In the genomic region with DNA sequence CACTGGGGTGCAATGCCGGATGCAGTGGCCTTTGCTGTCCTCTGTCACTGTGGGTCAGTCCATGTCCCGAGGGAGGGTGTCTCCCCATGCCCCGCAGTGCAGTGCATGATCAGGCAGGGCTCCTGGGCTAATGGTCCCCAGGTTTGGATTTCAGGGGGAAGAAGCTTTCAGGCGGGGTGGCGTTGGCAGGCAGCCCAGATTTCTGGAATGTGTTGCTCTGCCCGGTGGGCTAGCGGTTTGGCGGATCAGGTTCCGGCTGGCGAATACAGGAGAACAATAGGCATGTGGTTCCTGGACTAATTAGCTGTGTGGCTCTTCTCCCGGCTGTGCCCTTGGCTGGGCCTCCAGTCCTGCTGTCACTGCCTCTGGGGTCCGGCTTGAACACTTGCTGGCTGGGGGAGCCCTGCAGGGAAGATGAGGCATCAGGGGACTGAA, we compare ENCODE assay signal across 1 cellular context.
TF ChIP-seq lines count a peak whose summit lies in the region.

No MANE protein-coding gene starts in this region.

TF ChIP-seq in HEK293, 187 proteins besides CTCF, POLR2A, EP300 and RAD21 (continued from another document):
- TF ChIP-seq, protein P1, sequence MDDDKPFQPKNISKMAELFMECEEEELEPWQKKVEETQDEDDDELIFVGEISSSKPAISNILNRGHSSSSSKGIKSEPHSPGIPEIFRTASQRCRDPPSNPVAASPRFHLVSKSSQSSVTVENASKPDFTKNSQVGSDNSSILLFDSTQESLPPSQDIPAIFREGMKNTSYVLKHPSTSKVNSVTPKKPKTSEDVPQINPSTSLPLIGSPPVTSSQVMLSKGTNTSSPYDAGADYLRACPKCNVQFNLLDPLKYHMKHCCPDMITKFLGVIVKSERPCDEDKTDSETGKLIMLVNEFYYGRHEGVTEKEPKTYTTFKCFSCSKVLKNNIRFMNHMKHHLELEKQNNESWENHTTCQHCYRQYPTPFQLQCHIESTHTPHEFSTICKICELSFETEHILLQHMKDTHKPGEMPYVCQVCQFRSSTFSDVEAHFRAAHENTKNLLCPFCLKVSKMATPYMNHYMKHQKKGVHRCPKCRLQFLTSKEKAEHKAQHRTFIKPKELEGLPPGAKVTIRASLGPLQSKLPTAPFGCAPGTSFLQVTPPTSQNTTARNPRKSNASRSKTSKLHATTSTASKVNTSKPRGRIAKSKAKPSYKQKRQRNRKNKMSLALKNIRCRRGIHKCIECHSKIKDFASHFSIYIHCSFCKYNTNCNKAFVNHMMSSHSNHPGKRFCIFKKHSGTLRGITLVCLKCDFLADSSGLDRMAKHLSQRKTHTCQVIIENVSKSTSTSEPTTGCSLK (tag by site-specific recombination; IDR thresholded peaks at IDR 0.05) = no peak
- TF ChIP-seq ZNF324 (tag by site-specific recombination; IDR thresholded peaks at IDR 0.05) = no peak
- TF ChIP-seq ZNF292 (tag by site-specific recombination; IDR thresholded peaks at IDR 0.05; ENCODE audit: borderline replicate concordance, low read depth) = no peak
- no peak for TF ChIP-seq SCRT1 (tag by site-specific recombination; IDR thresholded peaks at IDR 0.05; ENCODE audit: borderline replicate concordance)
- TF ChIP-seq, protein P2, sequence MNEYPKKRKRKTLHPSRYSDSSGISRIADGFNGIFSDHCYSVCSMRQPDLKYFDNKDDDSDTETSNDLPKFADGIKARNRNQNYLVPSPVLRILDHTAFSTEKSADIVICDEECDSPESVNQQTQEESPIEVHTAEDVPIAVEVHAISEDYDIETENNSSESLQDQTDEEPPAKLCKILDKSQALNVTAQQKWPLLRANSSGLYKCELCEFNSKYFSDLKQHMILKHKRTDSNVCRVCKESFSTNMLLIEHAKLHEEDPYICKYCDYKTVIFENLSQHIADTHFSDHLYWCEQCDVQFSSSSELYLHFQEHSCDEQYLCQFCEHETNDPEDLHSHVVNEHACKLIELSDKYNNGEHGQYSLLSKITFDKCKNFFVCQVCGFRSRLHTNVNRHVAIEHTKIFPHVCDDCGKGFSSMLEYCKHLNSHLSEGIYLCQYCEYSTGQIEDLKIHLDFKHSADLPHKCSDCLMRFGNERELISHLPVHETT (tag by site-specific recombination; IDR thresholded peaks at IDR 0.05) = no peak
- no peak for TF ChIP-seq MYNN (tag by site-specific recombination; IDR thresholded peaks at IDR 0.05; ENCODE audit: borderline replicate concordance)
- no peak for TF ChIP-seq ZNF747 (tag by site-specific recombination; IDR thresholded peaks at IDR 0.05)
- no peak for TF ChIP-seq ZNF266 (tag by site-specific recombination; IDR thresholded peaks at IDR 0.05; ENCODE audit: low read depth)
- 0 out of 2 replicates have a peak, but pooled peaks have one; percentile 41 for TF ChIP-seq ZEB2 (tag by site-specific recombination; IDR thresholded peaks at IDR 0.05)
- TF ChIP-seq ZNF571 (tag by site-specific recombination; IDR thresholded peaks at IDR 0.05) = no peak
- TF ChIP-seq ZNF843 (tag by site-specific recombination; IDR thresholded peaks at IDR 0.05) = peak; percentile 61; the same call in 1 of the 2 replicates
- no peak for TF ChIP-seq ZBTB1 (tag by site-specific recombination; IDR thresholded peaks at IDR 0.05)
- TF ChIP-seq, protein P3, sequence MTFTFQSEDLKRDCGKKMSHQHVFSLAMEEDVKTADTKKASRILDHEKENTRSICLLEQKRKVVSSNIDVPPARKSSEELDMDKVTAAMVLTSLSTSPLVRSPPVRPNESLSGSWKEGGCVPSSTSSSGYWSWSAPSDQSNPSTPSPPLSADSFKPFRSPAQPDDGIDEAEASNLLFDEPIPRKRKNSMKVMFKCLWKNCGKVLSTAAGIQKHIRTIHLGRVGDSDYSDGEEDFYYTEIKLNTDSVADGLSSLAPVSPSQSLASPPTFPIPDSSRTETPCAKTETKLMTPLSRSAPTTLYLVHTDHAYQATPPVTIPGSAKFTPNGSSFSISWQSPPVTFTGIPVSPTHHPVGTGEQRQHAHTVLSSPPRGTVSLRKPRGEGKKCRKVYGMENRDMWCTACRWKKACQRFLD (tag by site-specific recombination; IDR thresholded peaks at IDR 0.05) = no peak
- TF ChIP-seq ZBTB17 (tag by site-specific recombination; IDR thresholded peaks at IDR 0.05) = 0 out of 2 replicates have a peak, but pooled peaks have one; percentile 23
- no peak for TF ChIP-seq ZNF791 (tag by site-specific recombination; IDR thresholded peaks at IDR 0.05)
- no peak for TF ChIP-seq ZNF350 (tag by site-specific recombination; IDR thresholded peaks at IDR 0.05)
- TF ChIP-seq GFI1B (tag by site-specific recombination; IDR thresholded peaks at IDR 0.05) = peak; percentile 44; the same call in 1 of the 2 replicates
- TF ChIP-seq, protein P4, sequence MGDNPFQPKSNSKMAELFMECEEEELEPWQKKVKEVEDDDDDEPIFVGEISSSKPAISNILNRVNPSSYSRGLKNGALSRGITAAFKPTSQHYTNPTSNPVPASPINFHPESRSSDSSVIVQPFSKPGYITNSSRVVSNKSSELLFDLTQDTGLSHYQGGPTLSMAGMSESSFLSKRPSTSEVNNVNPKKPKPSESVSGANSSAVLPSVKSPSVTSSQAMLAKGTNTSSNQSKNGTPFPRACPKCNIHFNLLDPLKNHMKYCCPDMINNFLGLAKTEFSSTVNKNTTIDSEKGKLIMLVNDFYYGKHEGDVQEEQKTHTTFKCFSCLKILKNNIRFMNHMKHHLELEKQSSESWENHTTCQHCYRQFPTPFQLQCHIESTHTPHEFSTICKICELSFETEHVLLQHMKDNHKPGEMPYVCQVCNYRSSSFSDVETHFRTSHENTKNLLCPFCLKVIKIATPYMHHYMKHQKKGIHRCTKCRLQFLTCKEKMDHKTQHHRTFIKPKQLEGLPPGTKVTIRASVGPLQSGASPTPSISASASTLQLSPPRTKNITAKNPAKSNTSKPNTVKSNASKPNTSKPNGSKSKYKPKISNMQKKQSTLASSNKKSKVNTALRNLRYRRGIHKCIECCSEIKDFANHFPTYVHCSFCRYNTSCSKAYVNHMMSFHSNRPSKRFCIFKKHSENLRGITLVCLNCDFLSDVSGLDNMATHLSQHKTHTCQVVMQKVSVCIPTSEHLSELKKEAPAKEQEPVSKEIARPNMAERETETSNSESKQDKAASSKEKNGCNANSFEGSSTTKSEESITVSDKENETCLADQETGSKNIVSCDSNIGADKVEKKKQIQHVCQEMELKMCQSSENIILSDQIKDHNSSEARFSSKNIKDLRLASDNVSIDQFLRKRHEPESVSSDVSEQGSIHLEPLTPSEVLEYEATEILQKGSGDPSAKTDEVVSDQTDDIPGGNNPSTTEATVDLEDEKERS (tag by site-specific recombination; IDR thresholded peaks at IDR 0.05) = no peak
- no peak for TF ChIP-seq BCL11A (tag by site-specific recombination; IDR thresholded peaks at IDR 0.05; ENCODE audit: low read depth)
- no peak for TF ChIP-seq ZNF239 (tag by site-specific recombination; IDR thresholded peaks at IDR 0.05)
- TF ChIP-seq ZNF423 (tag by site-specific recombination; IDR thresholded peaks at IDR 0.05) = peak; percentile 45
- TF ChIP-seq ZNF37A (tag by site-specific recombination; IDR thresholded peaks at IDR 0.05) = no peak
- TF ChIP-seq ZBTB21 (tag by site-specific recombination; IDR thresholded peaks at IDR 0.05) = no peak
TF ChIP-seq in HEK293: peak in this region for 33.
